In the genomic region with DNA sequence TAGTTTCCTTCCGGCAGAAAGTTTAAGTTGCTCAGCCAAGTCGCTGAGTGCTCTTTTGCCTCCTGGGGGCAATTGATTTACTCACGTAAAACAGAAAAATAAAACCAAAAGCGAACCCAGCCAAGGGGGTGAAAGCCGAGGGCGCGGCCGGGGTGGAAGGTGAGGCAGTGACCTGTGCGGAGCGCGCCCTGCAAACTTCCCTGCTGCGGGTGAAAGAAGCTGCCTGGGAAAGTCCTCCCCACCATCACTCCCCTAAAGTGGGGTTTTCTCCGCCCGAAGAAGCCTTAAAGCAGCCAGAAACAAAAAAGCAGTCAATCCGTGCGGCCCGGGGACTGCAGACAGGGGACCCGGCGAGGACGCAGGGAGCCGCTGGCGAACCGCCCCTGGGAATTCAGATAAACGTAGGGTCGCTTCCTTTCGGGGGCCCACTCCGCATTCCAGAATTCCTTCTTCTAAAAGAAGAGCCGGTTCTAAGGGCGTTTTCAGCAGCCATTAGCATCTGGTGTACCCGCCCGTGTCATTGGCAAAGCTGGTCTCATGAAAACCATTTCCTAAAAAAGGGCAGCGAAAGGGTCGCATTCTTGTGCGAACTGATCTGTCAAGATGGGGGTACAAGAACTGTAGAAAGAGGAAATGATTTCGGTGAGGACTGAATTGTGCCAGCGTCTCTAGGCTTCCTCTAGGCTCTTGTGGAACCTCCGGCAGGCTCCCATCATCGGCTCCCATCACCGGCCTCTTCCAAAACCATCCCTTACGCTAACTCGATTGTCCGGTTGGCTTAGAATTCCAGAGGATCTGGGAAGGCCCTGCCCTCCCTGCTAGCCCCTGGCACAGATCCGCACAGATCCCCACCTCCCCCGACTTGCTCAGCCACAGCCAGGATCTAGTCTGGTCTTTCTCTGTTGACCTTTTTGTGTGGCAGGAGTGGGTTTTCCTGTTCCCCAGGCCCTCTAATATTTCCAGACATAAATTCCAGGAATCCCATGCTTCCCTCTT, we compare ENCODE assay signal across 8 cellular contexts. TPM values are rescaled to one million over a fixed set of nuclear protein-coding genes. Genes with fewer than 3 reads are reported as not detected.
DNase-seq lines count a peak whose midpoint lies in the region; ATAC-seq and TF ChIP-seq lines count a peak whose summit lies in the region.

No MANE protein-coding gene starts in this region.

- TF ChIP-seq POLR2A in HCT116 (IDR thresholded peaks at IDR 0.05; ENCODE audit: borderline replicate concordance, extremely low read depth, insufficient read depth, insufficient read length) (no peak), gastrocnemius medialis (IDR thresholded peaks at IDR 0.05) (no peak)

- H3K9me3 ChIP-seq in HCT116 (ENCODE audit: control insufficient read depth in 1 of 2, insufficient read depth in 1 of 2, low read depth in 1 of 2, low read length in 2 of 2) (no peaks in the 10 kb centered on the region), iPS DF 6.9 (ENCODE audit: control insufficient read depth, insufficient read depth, low read length) (no peaks in the 10 kb centered on the region), gastrocnemius medialis (no peaks in the 10 kb centered on the region)

- DNase-seq in AG20443 (ENCODE audit: low spot score) = peak; percentile 65
- no peak for DNase-seq in HCT116 (ENCODE audit: low read depth, low spot score)
- DNase-seq in activated naive CD8-positive, alpha-beta T cell treated with anti-CD3 and anti-CD28 coated beads, Interleukin-2, amount 50 U/mL, for 24 hours = peak; percentile 30
- DNase-seq in iPS DF 6.9 (ENCODE audit: low read depth, low spot score) = no peak
- DNase-seq in gastrocnemius medialis = no peak
- no peak for DNase-seq in DMS114 treated with DMSO at 0.1 percent for 48 hours (lab: John Stamatoyannopoulos, UW; ENCODE audit: unreplicated experiment)
- no peak for DNase-seq in stimulated activated naive CD4-positive, alpha-beta T cell treated with Interleukin-2 at 50 U/mL for 16 hours (lab: John Stamatoyannopoulos, UW)
- no peak for DNase-seq in NCI-H2107 treated with DMSO at 0.1 percent for 48 hours (lab: John Stamatoyannopoulos, UW; ENCODE audit: unreplicated experiment)

- H3K4me2 ChIP-seq in HCT116 (ENCODE audit: low read length) = peak overlapping the region; percentile 92

- H3K36me3 Mint-ChIP-seq in activated naive CD8-positive, alpha-beta T cell treated with anti-CD3 and anti-CD28 coated beads, Interleukin-2, amount 50 U/mL, for 24 hours (ENCODE audit: low read depth) = no peaks in the 10 kb centered on the region

- RAD21 ChIA-PET in HCT116 (lab: Charles Lee; ENCODE audit: low non-redundant PET in 1 of 2, low total read pairs in 2 of 2, uncharacterized antibody in 2 of 2, unreplicated experiment in 2 of 2) = no interaction called here

- BruUV-seq in HCT116 (replicated peaks; lab: Mats Ljungman, UMichigan) = TSS peak; percentile 43

- peaks cover 80% of the 10 kb centered on the region for H3K27me3 Mint-ChIP-seq in activated naive CD8-positive, alpha-beta T cell treated with anti-CD3 and anti-CD28 coated beads, Interleukin-2, amount 50 U/mL, for 24 hours

- H3K9me2 ChIP-seq in HCT116 (ENCODE audit: insufficient read depth) = no peaks in the 10 kb centered on the region

- intact Hi-C loops in HCT116 (cut with micrococcal nuclease) (no loop called here), gastrocnemius medialis (cut with DNase I; ENCODE audit: low total_unique reads) (loop anchor here (5.0 to 10.0 kb wide), 4 partner anchors 97 to 374 kb away; partner anchors contain the start of genes PPP4R1, TWSG1 and VAPA)

- H3K27me3 ChIP-seq in HCT116 (ENCODE audit: insufficient read depth, low read length) (no peaks in the 10 kb centered on the region), iPS DF 6.9 (ENCODE audit: control insufficient read depth, insufficient read depth, low read length) (peaks cover 7% of the 10 kb centered on the region; the same call in 1 of the 2 replicates), gastrocnemius medialis (peaks cover 18 to 21% (median 18%) of the 10 kb centered on the region in 3 donors)

- peak overlapping the region; percentile 36 for H3K27ac Mint-ChIP-seq in activated naive CD8-positive, alpha-beta T cell treated with anti-CD3 and anti-CD28 coated beads, Interleukin-2, amount 50 U/mL, for 24 hours

- TF ChIP-seq RAD21 in HCT116 (IDR thresholded peaks at IDR 0.05; ENCODE audit: low read depth) = no peak

- POLR2A ChIA-PET in HCT116 (lab: Charles Lee) = interaction anchor here (1.3 kb wide), 1 partner anchor 10 kb away, joined by 3 read pairs; no protein-coding TSS in a partner anchor

- H3K4me3 ChIP-seq in HCT116 (replicated peaks in 1 of 2; ENCODE audit: low read depth in 1 of 2, low read length in 2 of 2) = peak overlapping the region; percentile 67 to 77
- H3K4me3 ChIP-seq in iPS DF 6.9 (ENCODE audit: low read length) = peak overlapping the region; percentile 57; the same call in 1 of the 2 replicates
- H3K4me3 ChIP-seq in gastrocnemius medialis = peak overlapping the region; percentile 64 to 85 (median 71)

- WGBS in iPS DF 6.9 (ENCODE audit: insufficient coverage, insufficient read length) = no CpG with 5 or more reads among the region's 44 CpGs

- no peak overlapping the region for H2AFZ ChIP-seq in HCT116 (ENCODE audit: low read depth, low read length, poor library complexity, severe bottlenecking)

- in situ Hi-C loops in gastrocnemius medialis (cut with MboI; ENCODE audit: low sequenced_read_pairs in 4 of 4) = no loop called here

- no peaks in the 10 kb centered on the region for H3K9me3 Mint-ChIP-seq in activated naive CD8-positive, alpha-beta T cell treated with anti-CD3 and anti-CD28 coated beads, Interleukin-2, amount 50 U/mL, for 24 hours

- H3K4me1 ChIP-seq in HCT116 (ENCODE audit: control insufficient read depth in 1 of 2, insufficient read depth in 2 of 2, low read length in 2 of 2) (peaks cover 27 to 56% of the 10 kb centered on the region in 2 experiments), iPS DF 6.9 (ENCODE audit: control insufficient read depth, insufficient read depth, low read length) (peaks cover 4% of the 10 kb centered on the region), gastrocnemius medialis (peaks cover 8 to 9% of the 10 kb centered on the region in 2 donors)

- ATAC-seq in HCT116 = no peak
- no peak for ATAC-seq in activated naive CD8-positive, alpha-beta T cell treated with anti-CD3 and anti-CD28 coated beads, Interleukin-2, amount 50 U/mL, for 24 hours
- ATAC-seq in gastrocnemius medialis = no peak

- H3K4me1 Mint-ChIP-seq in activated naive CD8-positive, alpha-beta T cell treated with anti-CD3 and anti-CD28 coated beads, Interleukin-2, amount 50 U/mL, for 24 hours = peaks cover 27% of the 10 kb centered on the region

- no peak for TF ChIP-seq CTCF in HCT116 (IDR thresholded peaks at IDR 0.05 in 2 of 3, conservative IDR thresholded peaks at IDR 0.05 in 1 of 3; ENCODE audit: borderline replicate concordance in 1 of 3, insufficient read depth in 1 of 3, low read depth in 2 of 3, low read length in 2 of 3)
- TF ChIP-seq CTCF in gastrocnemius medialis (IDR thresholded peaks at IDR 0.05 in 4 of 5, conservative IDR thresholded peaks at IDR 0.05 in 1 of 5) = no peak

- no peaks in the 10 kb centered on the region for H4K20me1 ChIP-seq in HCT116 (ENCODE audit: insufficient read depth)

- CTCF ChIA-PET in HCT116 (lab: Charles Lee) = no interaction called here

- no peaks in the 10 kb centered on the region for H3K36me3 ChIP-seq in HCT116 (ENCODE audit: control insufficient read depth in 1 of 2, insufficient read depth in 2 of 2, low read length in 2 of 2)
- no peaks in the 10 kb centered on the region for H3K36me3 ChIP-seq in iPS DF 6.9 (ENCODE audit: control insufficient read depth, insufficient read depth, low read length)
- no peaks in the 10 kb centered on the region for H3K36me3 ChIP-seq in gastrocnemius medialis

- peaks cover 5% of the 10 kb centered on the region for H3K79me2 ChIP-seq in HCT116 (ENCODE audit: insufficient read depth, low read length)

- peak overlapping the region; percentile 71 for H3K4me3 Mint-ChIP-seq in activated naive CD8-positive, alpha-beta T cell treated with anti-CD3 and anti-CD28 coated beads, Interleukin-2, amount 50 U/mL, for 24 hours

- peak overlapping the region; percentile 84 for H3K9ac ChIP-seq in HCT116 (ENCODE audit: low read length)

- H3K27ac ChIP-seq in HCT116 (ENCODE audit: low read depth, low read length) (peak overlapping the region; percentile 63; the same call in 1 of the 2 replicates), iPS DF 6.9 (ENCODE audit: low read length) (no peak overlapping the region), gastrocnemius medialis (peak overlapping the region; percentile 27 to 77 (median 68))

TF ChIP-seq in HCT116, 20 proteins besides CTCF, POLR2A, EP300 and RAD21:
- no peak for TF ChIP-seq ZFX (IDR thresholded peaks at IDR 0.05)
- TF ChIP-seq CEBPB (IDR thresholded peaks at IDR 0.05; ENCODE audit: low read depth) = no peak
- TF ChIP-seq SIN3A (IDR thresholded peaks at IDR 0.05; ENCODE audit: low read depth) = no peak
- TF ChIP-seq, protein P1, sequence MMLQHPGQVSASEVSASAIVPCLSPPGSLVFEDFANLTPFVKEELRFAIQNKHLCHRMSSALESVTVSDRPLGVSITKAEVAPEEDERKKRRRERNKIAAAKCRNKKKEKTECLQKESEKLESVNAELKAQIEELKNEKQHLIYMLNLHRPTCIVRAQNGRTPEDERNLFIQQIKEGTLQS (IDR thresholded peaks at IDR 0.05) = no peak
- no peak for TF ChIP-seq ZNF274 (IDR thresholded peaks at IDR 0.05; ENCODE audit: low read depth, low read length)
- no peak for TF ChIP-seq YY1 (IDR thresholded peaks at IDR 0.05; ENCODE audit: extremely low read depth, insufficient replicate concordance, low read depth, low read length)
- no peak for TF ChIP-seq SP1 (IDR thresholded peaks at IDR 0.05; ENCODE audit: low read depth)
- TF ChIP-seq FOSL1 (IDR thresholded peaks at IDR 0.05; ENCODE audit: low read depth) = no peak
- TF ChIP-seq, protein P2, sequence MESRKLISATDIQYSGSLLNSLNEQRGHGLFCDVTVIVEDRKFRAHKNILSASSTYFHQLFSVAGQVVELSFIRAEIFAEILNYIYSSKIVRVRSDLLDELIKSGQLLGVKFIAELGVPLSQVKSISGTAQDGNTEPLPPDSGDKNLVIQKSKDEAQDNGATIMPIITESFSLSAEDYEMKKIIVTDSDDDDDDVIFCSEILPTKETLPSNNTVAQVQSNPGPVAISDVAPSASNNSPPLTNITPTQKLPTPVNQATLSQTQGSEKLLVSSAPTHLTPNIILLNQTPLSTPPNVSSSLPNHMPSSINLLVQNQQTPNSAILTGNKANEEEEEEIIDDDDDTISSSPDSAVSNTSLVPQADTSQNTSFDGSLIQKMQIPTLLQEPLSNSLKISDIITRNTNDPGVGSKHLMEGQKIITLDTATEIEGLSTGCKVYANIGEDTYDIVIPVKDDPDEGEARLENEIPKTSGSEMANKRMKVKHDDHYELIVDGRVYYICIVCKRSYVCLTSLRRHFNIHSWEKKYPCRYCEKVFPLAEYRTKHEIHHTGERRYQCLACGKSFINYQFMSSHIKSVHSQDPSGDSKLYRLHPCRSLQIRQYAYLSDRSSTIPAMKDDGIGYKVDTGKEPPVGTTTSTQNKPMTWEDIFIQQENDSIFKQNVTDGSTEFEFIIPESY (IDR thresholded peaks at IDR 0.05; ENCODE audit: extremely low read depth, insufficient replicate concordance, low read length) = no peak

RNA-seq across cellular contexts. Expression of gene RAB31, which starts 1.1 kb away (rescaled TPM):
- 46.9 TPM for total RNA-seq in HCT116 (2021; ENCODE audit: unreplicated experiment)
- 17.8 and 18.6 TPM in 2 replicates for polyA plus RNA-seq in HCT116 (2012)
- total RNA-seq in gastrocnemius medialis = 1 to 10 TPM; 3.2 to 7.1 (median 4.4) TPM

Comparison
In these comparisons a context has a peak if more than half of its experiments do, and no peak if none do; other contexts are left out.
1. DNase-seq: peak in AG20443 (single experiment) and activated naive CD8-positive, alpha-beta T cell treated with anti-CD3 and anti-CD28 coated beads, Interleukin-2, amount 50 U/mL, for 24 hours (single experiment); none in HCT116 (single experiment), iPS DF 6.9 (single experiment), gastrocnemius medialis (0 of 2), DMS114 treated with DMSO at 0.1 percent for 48 hours (single experiment), stimulated activated naive CD4-positive, alpha-beta T cell treated with Interleukin-2 at 50 U/mL for 16 hours (single experiment) and NCI-H2107 treated with DMSO at 0.1 percent for 48 hours (single experiment).
2. Peak in every context shown above with its lines, with median percentiles within 50 percentile points of each other: H3K4me3 ChIP-seq.